Comparison of ENCODE assay signal across 21 cellular contexts in the genomic region with DNA sequence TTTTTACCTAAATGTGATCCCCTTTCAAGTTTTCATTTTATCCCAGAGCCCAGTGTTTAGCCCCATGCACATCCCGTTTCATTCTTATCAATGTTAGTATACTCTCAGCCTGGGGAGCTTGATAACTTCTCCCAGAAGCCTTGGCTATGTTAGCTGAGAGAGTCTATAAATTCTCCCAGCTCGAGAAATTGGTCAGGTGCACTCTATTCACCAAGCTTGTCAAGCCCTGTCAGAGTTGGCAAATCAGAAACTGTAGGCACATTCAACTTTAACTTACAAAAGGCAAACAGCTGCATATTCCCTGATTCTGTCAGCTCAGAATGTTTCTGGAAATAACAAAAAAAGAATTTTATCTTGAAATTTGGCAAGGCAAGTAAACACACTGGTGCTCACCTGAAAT.
DNase-seq lines count a peak whose midpoint lies in the region; ATAC-seq, FAIRE-seq and TF ChIP-seq lines count a peak whose summit lies in the region.
"Had no signal": no experiment of that assay in that cellular context is flagged by ENCODE, and none has a peak within 500 bp of the region (broad histone marks: within the 10 kb centered on the region; RNA-seq: fewer than 3 reads in every experiment).

No MANE protein-coding gene starts in this region.

- DNase-seq in OCI-M1 (lab: John Stamatoyannopoulos, UW): peak; percentile 18
- peak; percentile 24 to 72 (median 38) for DNase-seq in body of pancreas
- peak in 3 of 6 donors; percentile 34 to 70 (median 60) for DNase-seq in pancreas
- DNase-seq in DMS 273 treated with DMSO at 0.1 percent for 48 hours (lab: John Stamatoyannopoulos, UW): no peak
- DNase-seq in erythroblast (lab: John Stamatoyannopoulos, UW): no peak
- DNase-seq: 8988T; ACHN; BE2C; C1 segment of cervical spinal cord; CD4-positive, alpha-beta memory T cell; CD4-positive, CD25-positive, alpha-beta regulatory T cell; CD8-positive, alpha-beta memory T cell; COR-L47; DMS79 treated with DMSO at 0.1 percent for 48 hours; GF-D8 had no signal

- H3K27me3 ChIP-seq in body of pancreas: no peaks in the 10 kb centered on the region
- H3K27me3 ChIP-seq in pancreas: no peaks in the 10 kb centered on the region
- H3K27me3 ChIP-seq: BE2C, BLaER1 had no signal

- H3K9me3 ChIP-seq in body of pancreas (no peaks in the 10 kb centered on the region), pancreas (no peaks in the 10 kb centered on the region)
- H3K9me3 ChIP-seq: BE2C had no signal

- H3K4me1 ChIP-seq in body of pancreas (peaks cover 62% of the 10 kb centered on the region), pancreas (peaks cover 5 to 44% (median 41%) of the 10 kb centered on the region in 3 donors)
- H3K4me1 ChIP-seq: BE2C, BLaER1 had no signal

- no peaks in the 10 kb centered on the region for H3K36me3 ChIP-seq in body of pancreas (replicated peaks in 1 of 2; ENCODE audit: insufficient read depth in 1 of 2, low read depth in 2 of 2)
- H3K36me3 ChIP-seq in pancreas: no peaks in the 10 kb centered on the region
- H3K36me3 ChIP-seq: BE2C, BLaER1 had no signal

- TF ChIP-seq CTCF in body of pancreas (IDR thresholded peaks at IDR 0.05) (no peak), pancreas (IDR thresholded peaks at IDR 0.05) (no peak)

- H3K27ac ChIP-seq in body of pancreas (peak overlapping the region in 3 of 4 donors; percentile 29 to 72 (median 65)), pancreas (peak overlapping the region; percentile 6 to 75 (median 52))
- H3K27ac ChIP-seq: BLaER1 had no signal

- ATAC-seq in body of pancreas (peak; percentile 85), pancreas (peak; percentile 82 to 93 (median 88)), GM19397 (IDR thresholded peaks at IDR 0.05; ENCODE audit: unreplicated experiment) (no peak)

- TF ChIP-seq POLR2A in body of pancreas (IDR thresholded peaks at IDR 0.05): no peak
- no peak for TF ChIP-seq POLR2A in erythroblast (IDR thresholded peaks at IDR 0.05; ENCODE audit: low read length)

- WGBS in body of pancreas, 2 donors: 2 to 9% methylated on average over 2 of the region's 2 CpGs
- 1 to 8% methylated on average over 2 of the region's 2 CpGs for WGBS in pancreas, 2 donors

- H3K4me3 ChIP-seq in body of pancreas (no peak overlapping the region), pancreas (no peak overlapping the region)
- H3K4me3 ChIP-seq: BLaER1 had no signal

- intact Hi-C loops in body of pancreas (cut with DNase I) (no loop called here), pancreas (cut with DNase I) (no loop called here)

- FAIRE-seq in pancreas (lab: Jason Lieb, UNC): no peak
- FAIRE-seq: A204.1, G401.6, GM12891, GM19239 had no signal

Comparison
In these comparisons a context has a peak if more than half of its experiments do, and no peak if none do; other contexts are left out.
1. DNase-seq: peak in OCI-M1 (single experiment) and body of pancreas (4 of 4); none in DMS 273 treated with DMSO at 0.1 percent for 48 hours (single experiment) and erythroblast (0 of 2).